In genomic region chr2:68807821-68808266, GRCh38 we compare ENCODE assay signal across 11 cellular contexts.
A peak's percentile ranks its signal among the peaks of the same experiment; 100 is the strongest.
DNase-seq lines count a peak whose midpoint lies in the region; ATAC-seq and TF ChIP-seq lines count a peak whose summit lies in the region.
"Had no signal": no experiment of that assay in that cellular context is flagged by ENCODE, and none has a peak within 500 bp of the region (broad histone marks: within the 10 kb centered on the region; RNA-seq: fewer than 3 reads in every experiment).

No MANE protein-coding gene starts in this region.

- H3K27me3 ChIP-seq in smooth muscle cell (ENCODE audit: low read depth): no peaks in the 10 kb centered on the region
- no peaks in the 10 kb centered on the region for H3K27me3 ChIP-seq in gastroesophageal sphincter

- H3K27ac ChIP-seq in smooth muscle cell (ENCODE audit: low read depth) (no peak overlapping the region), gastroesophageal sphincter (no peak overlapping the region)

- H3K4me2 ChIP-seq in smooth muscle cell: peak overlapping the region; percentile 38

- no peak for TF ChIP-seq EP300 in gastroesophageal sphincter (IDR thresholded peaks at IDR 0.05)

- peak overlapping the region in 1 of 3 donors; percentile 27 for H3K4me3 Mint-ChIP-seq in T-cell
- no peak overlapping the region for H3K4me3 Mint-ChIP-seq in mesothelial cell of epicardium

- peaks cover 12% of the 10 kb centered on the region for H3F3A ChIP-seq in smooth muscle cell (ENCODE audit: low read depth)

- H3K9me3 ChIP-seq in smooth muscle cell (replicated peaks; ENCODE audit: low read depth) (no peaks in the 10 kb centered on the region), gastroesophageal sphincter (no peaks in the 10 kb centered on the region)
- H3K9me3 ChIP-seq: HAP-1 had no signal

- H3K4me1 ChIP-seq in smooth muscle cell (ENCODE audit: low read depth) (no peaks in the 10 kb centered on the region), gastroesophageal sphincter (peaks cover 0 to 12% (median 3%) of the 10 kb centered on the region in 3 donors)
- H3K4me1 ChIP-seq: HAP-1 had no signal

- POLR2A ChIA-PET in T-cell (lab: Charles Lee): no interaction called here

- WGBS in smooth muscle cell (ENCODE audit: low lambda C conversion rate): 2% methylated on average over 6 of the region's 6 CpGs
- WGBS in gastroesophageal sphincter (ENCODE audit: low coverage in 1 of 2), 2 donors: 75 to 86% methylated on average over 4 to 6 of the region's 6 CpGs

- H3K9me3 Mint-ChIP-seq in T-cell: no peaks in the 10 kb centered on the region
- H3K9me3 Mint-ChIP-seq in mesothelial cell of epicardium: no peaks in the 10 kb centered on the region

- no peaks in the 10 kb centered on the region for H3K27me3 Mint-ChIP-seq in T-cell
- H3K27me3 Mint-ChIP-seq in mesothelial cell of epicardium (ENCODE audit: low read depth): peaks cover 6% of the 10 kb centered on the region

- no peak overlapping the region for H2AFZ ChIP-seq in smooth muscle cell (ENCODE audit: low read depth)

- TF ChIP-seq CTCF in fibroblast of pulmonary artery (IDR thresholded peaks at IDR 0.05; ENCODE audit: low read length, missing control alignments) (no peak), smooth muscle cell (IDR thresholded peaks at IDR 0.05; ENCODE audit: borderline replicate concordance, insufficient read depth, poor library complexity, severe bottlenecking) (no peak), mesothelial cell of epicardium (IDR thresholded peaks at IDR 0.05; ENCODE audit: unreplicated experiment) (no peak), gastroesophageal sphincter (IDR thresholded peaks at IDR 0.05) (no peak)

- no peaks in the 10 kb centered on the region for H3K36me3 ChIP-seq in smooth muscle cell (ENCODE audit: low read depth)
- no peaks in the 10 kb centered on the region for H3K36me3 ChIP-seq in gastroesophageal sphincter
- H3K36me3 ChIP-seq: HAP-1 had no signal

- H3K36me3 Mint-ChIP-seq in T-cell: peaks cover 52% of the 10 kb centered on the region
- H3K36me3 Mint-ChIP-seq in mesothelial cell of epicardium: no peaks in the 10 kb centered on the region

- CTCF ChIA-PET in T-cell (lab: Charles Lee): interaction anchor here in 1 of 2 donors (0.6 to 0.9 kb wide), 2 partner anchors 55 to 79 kb away, joined by 3 read pairs; no protein-coding TSS in a partner anchor

- H3K27ac Mint-ChIP-seq in T-cell: peak overlapping the region; percentile 86 to 90
- no peak overlapping the region for H3K27ac Mint-ChIP-seq in mesothelial cell of epicardium

- no peak for TF ChIP-seq POLR2A in gastroesophageal sphincter (IDR thresholded peaks at IDR 0.05)

- H3K9ac ChIP-seq in smooth muscle cell (ENCODE audit: low read depth): no peak overlapping the region

- H3K4me1 Mint-ChIP-seq in T-cell: peaks cover 63 to 69% (median 67%) of the 10 kb centered on the region in 3 donors
- peaks cover 3% of the 10 kb centered on the region for H3K4me1 Mint-ChIP-seq in mesothelial cell of epicardium

- DNase-seq in HPDE6-E6E7 (ENCODE audit: extremely low spot score) (peak; percentile 64), T-cell (peak in 15 of 34 experiments; percentile 8 to 42 (median 22)), fibroblast of pulmonary artery (ENCODE audit: low read depth) (peak; percentile 69), smooth muscle cell (lab: John Stamatoyannopoulos, UW; ENCODE audit: unreplicated experiment) (no peak), mesothelial cell of epicardium (ENCODE audit: low spot score in 2 of 2, unreplicated experiment in 2 of 2) (no peak)
- DNase-seq: caudate nucleus, kidney, NCI-H1105 had no signal

- no peaks in the 10 kb centered on the region for H4K20me1 ChIP-seq in smooth muscle cell (ENCODE audit: low read depth)

- no peaks in the 10 kb centered on the region for H3K79me2 ChIP-seq in smooth muscle cell (ENCODE audit: low read depth)

- H3K4me3 ChIP-seq in fibroblast of pulmonary artery (replicated peaks; ENCODE audit: low read depth, low read length): no peak overlapping the region
- H3K4me3 ChIP-seq in smooth muscle cell: no peak overlapping the region
- H3K4me3 ChIP-seq in gastroesophageal sphincter: no peak overlapping the region
- H3K4me3 ChIP-seq: HAP-1 had no signal

- ATAC-seq in T-cell (replicated peaks in 1 of 4) (peak in 1 of 4 experiments; percentile 58), HG03159 (IDR thresholded peaks at IDR 0.05; ENCODE audit: unreplicated experiment) (no peak), gastroesophageal sphincter (no peak)

Comparison
In these comparisons a context has a peak if more than half of its experiments do, and no peak if none do; other contexts are left out.
1. DNase-seq: peak in HPDE6-E6E7 (single experiment) and fibroblast of pulmonary artery (single experiment); none in smooth muscle cell (single experiment) and mesothelial cell of epicardium (0 of 2).